16 cellular contexts compared by ENCODE assay signal in the genomic region with DNA sequence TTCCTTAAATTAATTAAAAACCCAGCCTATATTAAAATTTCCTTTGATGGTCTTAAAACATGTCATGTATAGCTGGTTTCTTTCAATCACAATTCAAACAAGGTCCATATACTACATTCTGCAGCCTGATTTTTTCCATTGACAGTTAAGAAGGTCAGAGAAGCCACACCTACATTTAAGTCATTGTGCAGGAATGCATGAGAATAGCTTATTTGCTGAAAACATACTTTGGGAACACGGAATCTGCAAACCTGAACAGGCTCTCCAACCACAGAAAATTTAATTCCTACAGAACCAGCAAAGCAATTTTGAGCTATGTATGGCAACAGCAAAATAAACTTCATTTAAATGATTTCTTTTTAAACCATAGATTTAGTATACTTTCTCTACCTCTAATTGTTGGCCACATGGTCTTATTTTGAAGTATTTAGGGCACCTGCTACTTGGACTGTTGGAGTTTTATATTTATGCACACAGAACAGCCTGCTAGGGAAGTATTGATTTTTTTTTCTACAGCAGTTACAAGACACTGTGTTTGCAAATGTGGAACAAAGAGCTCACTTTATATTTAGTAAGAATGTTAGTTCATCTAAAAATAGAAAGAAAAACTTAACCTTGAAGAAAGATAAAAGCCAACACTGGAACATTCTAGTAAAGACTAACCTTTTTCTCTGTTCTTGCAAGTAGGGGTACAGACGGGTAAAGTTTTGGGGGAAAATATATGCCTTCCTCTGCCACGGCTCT.
DNase-seq lines count a peak whose midpoint lies in the region; TF ChIP-seq lines count a peak whose summit lies in the region.
"Had no signal": no experiment of that assay in that cellular context is flagged by ENCODE, and none has a peak within 500 bp of the region (broad histone marks: within the 10 kb centered on the region; RNA-seq: fewer than 3 reads in every experiment).

No MANE protein-coding gene starts in this region.

- H3K27ac ChIP-seq in GM23248 (no peak overlapping the region), SK-N-SH (ENCODE audit: low read depth in 2 of 2, low read length in 1 of 2) (peak overlapping the region in 1 of 2 experiments; percentile 59; a peak in 1 of 4 replicates), prostate gland (peak overlapping the region; percentile 52 to 91)
- H3K27ac ChIP-seq: gastroesophageal sphincter had no signal

- H3K27me3 ChIP-seq in GM23248 (replicated peaks; ENCODE audit: insufficient read depth) (no peaks in the 10 kb centered on the region), SK-N-SH (ENCODE audit: insufficient read depth) (no peaks in the 10 kb centered on the region), prostate gland (replicated peaks; ENCODE audit: insufficient read depth) (no peaks in the 10 kb centered on the region)
- H3K27me3 ChIP-seq: gastroesophageal sphincter had no signal

- TF ChIP-seq RAD21 in SK-N-SH (IDR thresholded peaks at IDR 0.05; ENCODE audit: low read length), result no peak

- H3K79me2 ChIP-seq in GM23248 (ENCODE audit: insufficient read depth) (no peaks in the 10 kb centered on the region), SK-N-SH (ENCODE audit: insufficient read depth) (no peaks in the 10 kb centered on the region)

- H3K36me3 ChIP-seq in GM23248 (ENCODE audit: low read depth) (no peaks in the 10 kb centered on the region), SK-N-SH (replicated peaks in 1 of 2; ENCODE audit: control insufficient read depth in 1 of 2, insufficient read depth in 2 of 2, low read length in 1 of 2) (peaks cover 0 to 5% of the 10 kb centered on the region in 2 experiments), prostate gland (no peaks in the 10 kb centered on the region)

- 63 to 65% methylated on average over 3 of the region's 3 CpGs for WGBS in GM23248 (ENCODE audit: low coverage in 1 of 2, low lambda C conversion rate in 2 of 2, missing lambda C conversion rate in 2 of 2), 2 experiments
- 79% methylated on average over 3 of the region's 3 CpGs for WGBS in SK-N-SH (ENCODE audit: low lambda C conversion rate)
- 50% methylated on average over 3 of the region's 3 CpGs for WGBS in prostate gland

- intact Hi-C loops in prostate gland (cut with DNase I), result no loop called here

- H3K4me1 ChIP-seq in GM23248 (ENCODE audit: insufficient read depth) (peaks cover 8% of the 10 kb centered on the region), SK-N-SH (ENCODE audit: control insufficient read depth in 1 of 2, insufficient read depth in 2 of 2, low read depth in 1 of 2, low read length in 1 of 2) (no peaks in the 10 kb centered on the region; a peak in 1 of 4 replicates), prostate gland (replicated peaks) (no peaks in the 10 kb centered on the region)

- no peak for TF ChIP-seq POLR2A in prostate gland (IDR thresholded peaks at IDR 0.05)

- peak overlapping the region; percentile 12 for H3K4me2 ChIP-seq in GM23248 (ENCODE audit: unreplicated experiment)
- no peak overlapping the region for H3K4me2 ChIP-seq in SK-N-SH

- H4K20me1 ChIP-seq in GM23248 (ENCODE audit: insufficient read depth) (no peaks in the 10 kb centered on the region), SK-N-SH (ENCODE audit: insufficient read depth) (no peaks in the 10 kb centered on the region)

- CTCF ChIA-PET in SK-N-SH (lab: Yijun Ruan, JAX), result interaction anchor here (0.9 to 1.4 kb wide), 3 partner anchors 13 to 52 kb away, joined by 3 to 4 read pairs (median 4); no protein-coding TSS in a partner anchor

- H3K9me2 ChIP-seq in GM23248 (ENCODE audit: insufficient read depth), result no peaks in the 10 kb centered on the region
- no peaks in the 10 kb centered on the region for H3K9me2 ChIP-seq in SK-N-SH

- in situ Hi-C loops in GM23248 (cut with MboI), result no loop called here

- DNase-seq in GM23248 (peak; percentile 61), SK-N-SH (no peak), fibroblast of peridontal ligament (ENCODE audit: extremely low read depth) (peak; percentile 17), prostate gland (ENCODE audit: low spot score) (peak; percentile 13), NCI-H446 treated with DMSO at 0.1 percent for 48 hours (lab: John Stamatoyannopoulos, UW) (no peak), NCI-H748 treated with DMSO at 0.1 percent for 48 hours (lab: John Stamatoyannopoulos, UW) (no peak)
- no peak for DNase-seq in effector CD8-positive, alpha-beta T cell (lab: John Stamatoyannopoulos, UW)
- DNase-seq: activated naive CD8-positive, alpha-beta T cell treated with anti-CD3 and anti-CD28 coated beads for 36 hours; CD4-positive, alpha-beta T cell; GDM1; GOT3; islet precursor cell; NCI-H2171; stimulated activated CD4-positive, alpha-beta T cell treated with anti-CD3 and anti-CD28 coated beads, Interleukin-4, amount 100 ng/mL, for 4 hours; stimulated activated naive CD4-positive, alpha-beta T cell treated with Interleukin-2 at 50 U/mL for 16 hours had no signal

- POLR2A ChIA-PET in SK-N-SH (lab: Yijun Ruan, JAX), result no interaction called here

- H3K9me3 ChIP-seq in GM23248 (ENCODE audit: low read depth), result no peaks in the 10 kb centered on the region
- no peaks in the 10 kb centered on the region for H3K9me3 ChIP-seq in SK-N-SH
- no peaks in the 10 kb centered on the region for H3K9me3 ChIP-seq in prostate gland

- no peak overlapping the region for H3K4me3 ChIP-seq in GM23248
- H3K4me3 ChIP-seq in SK-N-SH (ENCODE audit: low read depth in 2 of 2, low read length in 1 of 2), result no peak overlapping the region
- no peak overlapping the region for H3K4me3 ChIP-seq in prostate gland
- H3K4me3 ChIP-seq: gastroesophageal sphincter had no signal

- H3K9ac ChIP-seq in GM23248 (no peak overlapping the region), SK-N-SH (no peak overlapping the region)

- no peak for TF ChIP-seq EP300 in SK-N-SH (IDR thresholded peaks at IDR 0.05; ENCODE audit: borderline replicate concordance in 1 of 2, low read depth in 1 of 2, low read length in 1 of 2)

- H3F3A ChIP-seq in GM23248 (ENCODE audit: insufficient read depth) (no peaks in the 10 kb centered on the region), SK-N-SH (replicated peaks; ENCODE audit: insufficient read depth) (no peaks in the 10 kb centered on the region)

- TF ChIP-seq CTCF in SK-N-SH (IDR thresholded peaks at IDR 0.05), result no peak
- TF ChIP-seq CTCF in prostate gland (IDR thresholded peaks at IDR 0.05), result no peak

- no peak overlapping the region for H2AFZ ChIP-seq in GM23248
- H2AFZ ChIP-seq in SK-N-SH (ENCODE audit: low read depth), result no peak overlapping the region; the same call in 1 of the 2 replicates

TF ChIP-seq in SK-N-SH, 30 proteins besides CTCF, POLR2A, EP300 and RAD21:
- TF ChIP-seq, protein P1, sequence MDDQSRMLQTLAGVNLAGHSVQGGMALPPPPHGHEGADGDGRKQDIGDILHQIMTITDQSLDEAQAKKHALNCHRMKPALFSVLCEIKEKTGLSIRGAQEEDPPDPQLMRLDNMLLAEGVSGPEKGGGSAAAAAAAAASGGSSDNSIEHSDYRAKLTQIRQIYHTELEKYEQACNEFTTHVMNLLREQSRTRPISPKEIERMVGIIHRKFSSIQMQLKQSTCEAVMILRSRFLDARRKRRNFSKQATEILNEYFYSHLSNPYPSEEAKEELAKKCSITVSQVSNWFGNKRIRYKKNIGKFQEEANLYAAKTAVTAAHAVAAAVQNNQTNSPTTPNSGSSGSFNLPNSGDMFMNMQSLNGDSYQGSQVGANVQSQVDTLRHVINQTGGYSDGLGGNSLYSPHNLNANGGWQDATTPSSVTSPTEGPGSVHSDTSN (IDR thresholded peaks at IDR 0.05), result 0 out of 2 replicates have a peak, but pooled peaks have one; percentile 4
- TF ChIP-seq TCF12 (IDR thresholded peaks at IDR 0.05) (0 out of 2 replicates have a peak, but pooled peaks have one; percentile 11), MEF2A (IDR thresholded peaks at IDR 0.05; ENCODE audit: borderline replicate concordance, low read depth) (no peak), TAF1 (IDR thresholded peaks at IDR 0.05; ENCODE audit: borderline replicate concordance, low read depth, low read length) (no peak), JUND (IDR thresholded peaks at IDR 0.05) (0 out of 2 replicates have a peak, but pooled peaks have one; percentile 11)

Comparison
In these comparisons a context has a peak if more than half of its experiments do, and no peak if none do; other contexts are left out.
1. DNase-seq: peak in GM23248 (single experiment), fibroblast of peridontal ligament (single experiment) and prostate gland (single experiment); none in SK-N-SH (single experiment), effector CD8-positive, alpha-beta T cell (single experiment), NCI-H446 treated with DMSO at 0.1 percent for 48 hours (single experiment) and NCI-H748 treated with DMSO at 0.1 percent for 48 hours (single experiment).